Comparison of ENCODE assay signal across 27 cellular contexts in the genomic region with DNA sequence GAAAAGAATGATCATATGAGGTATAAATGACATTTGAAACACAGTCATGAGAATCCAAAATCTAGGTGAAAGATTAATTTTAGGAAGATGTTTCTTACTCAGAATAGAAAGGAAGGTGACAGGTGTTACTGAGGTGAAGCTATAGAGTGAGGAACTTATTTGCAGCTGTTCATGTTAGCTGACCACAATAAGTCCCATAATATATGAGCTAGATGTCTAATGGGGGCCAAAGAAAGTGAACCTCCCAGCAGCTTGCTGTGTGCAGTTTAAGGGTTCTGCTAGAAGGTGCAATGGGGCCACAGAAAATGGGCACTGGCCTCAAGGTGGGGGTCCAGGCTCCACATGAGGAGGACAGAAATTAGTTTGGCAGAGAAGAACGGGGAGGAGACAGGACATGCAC.
"Had no signal": no experiment of that assay in that cellular context is flagged by ENCODE, and none has a peak within 500 bp of the region (broad histone marks: within the 10 kb centered on the region; RNA-seq: fewer than 3 reads in every experiment).

No MANE protein-coding gene starts in this region.

- DNase-seq: hippocampal formation; kidney glomerular epithelial cell; left cardiac atrium; lower lobe of right lung; mammary epithelial cell; mesenchymal stem cell; naive B cell; natural killer cell; nephron progenitor cell; ovary; right lobe of liver; stimulated activated CD4-positive, alpha-beta T cell treated with anti-CD3 and anti-CD28 coated beads, Interleukin-1b, Interleukin-23, amount 100 ng/mL, for 48 hours; stimulated activated CD4-positive, alpha-beta T cell treated with anti-CD3 and anti-CD28 coated beads, Interleukin-2, amount 100 ng/mL, for 48 hours; stimulated activated CD4-positive, alpha-beta T cell treated with anti-CD3 and anti-CD28 coated beads, Interleukin-4, amount 100 ng/mL, for 4 hours; stimulated activated CD8-positive, alpha-beta memory T cell treated with anti-CD3 and anti-CD28 coated beads, Interleukin-4, amount 100 ng/mL, for 48 hours; stimulated activated naive CD4-positive, alpha-beta T cell; uterus had no signal

- H3K27ac ChIP-seq: lower lobe of right lung, neural progenitor cell, ovary, right atrium auricular region, right lobe of liver, suprapubic skin, thoracic aorta, tibial nerve, uterus had no signal

- H3K27ac Mint-ChIP-seq: naive B cell; natural killer cell; nephron progenitor cell; neural progenitor cell; progenitor cell of endocrine pancreas; stimulated activated naive CD8-positive, alpha-beta T cell treated with anti-CD3 and anti-CD28 coated beads, Interleukin-15, Interleukin-2, amounts not matched to agents 100 ng/mL and 50 ng/mL, for 24 hours; type B pancreatic cell had no signal

- H3K9me3 Mint-ChIP-seq: nephron progenitor cell, neural progenitor cell, type B pancreatic cell had no signal

- H3K36me3 ChIP-seq: lower lobe of right lung, neural progenitor cell, ovary, right atrium auricular region, right lobe of liver, suprapubic skin, thoracic aorta, tibial nerve, uterus had no signal

- H2AFZ ChIP-seq: neural progenitor cell had no signal

- H3K4me1 Mint-ChIP-seq: naive B cell, natural killer cell, neural progenitor cell had no signal

- H3K4me3 ChIP-seq: lower lobe of right lung, neural progenitor cell, ovary, right atrium auricular region, right lobe of liver, smooth muscle cell, suprapubic skin, thoracic aorta, tibial nerve, uterus had no signal

- ATAC-seq: left cardiac atrium, left lobe of liver, lower lobe of right lung, natural killer cell, right lobe of liver had no signal

- H3K4me1 ChIP-seq: lower lobe of right lung, neural progenitor cell, right atrium auricular region, right lobe of liver, suprapubic skin, tibial nerve, uterus had no signal

- H3K9me3 ChIP-seq: lower lobe of right lung, ovary, right atrium auricular region, right lobe of liver, suprapubic skin, thoracic aorta, uterus had no signal

- H3K27me3 ChIP-seq: neural progenitor cell, right atrium auricular region, right lobe of liver, suprapubic skin, tibial nerve, uterus had no signal

- H3K27me3 Mint-ChIP-seq: naive B cell; progenitor cell of endocrine pancreas; stimulated activated naive CD8-positive, alpha-beta T cell treated with anti-CD3 and anti-CD28 coated beads, Interleukin-15, Interleukin-2, amounts not matched to agents 100 ng/mL and 50 ng/mL, for 24 hours; type B pancreatic cell had no signal

- H3K4me3 Mint-ChIP-seq: natural killer cell; nephron progenitor cell; neural progenitor cell; stimulated activated naive CD8-positive, alpha-beta T cell treated with anti-CD3 and anti-CD28 coated beads, Interleukin-15, Interleukin-2, amounts not matched to agents 100 ng/mL and 50 ng/mL, for 24 hours; type B pancreatic cell had no signal

- H3K9ac ChIP-seq: neural progenitor cell had no signal

- H3K4me2 ChIP-seq: neural progenitor cell, smooth muscle cell had no signal

- H3K36me3 Mint-ChIP-seq: naive B cell, natural killer cell, neural progenitor cell, type B pancreatic cell had no signal
